ENCODE assay signal across 28 cellular contexts in genomic region chr6:141139461-141139860, GRCh38.
"Had no signal": no experiment of that assay in that cellular context is flagged by ENCODE, and none has a peak within 500 bp of the region (broad histone marks: within the 10 kb centered on the region; RNA-seq: fewer than 3 reads in every experiment).

No MANE protein-coding gene starts in this region.

- H3K4me1 ChIP-seq: colonic mucosa, esophagus muscularis mucosa, esophagus squamous epithelium, gastrocnemius medialis, gastroesophageal sphincter had no signal

- H3K4me3 ChIP-seq: colonic mucosa, coronary artery, dorsolateral prefrontal cortex, esophagus muscularis mucosa, esophagus squamous epithelium, gastrocnemius medialis, gastroesophageal sphincter, heart left ventricle, heart right ventricle had no signal

- DNase-seq: colonic mucosa; cortex of kidney; dermis blood vessel endothelial cell; dorsolateral prefrontal cortex; effector CD4-positive, alpha-beta T cell; effector CD8-positive, alpha-beta T cell; effector memory CD4-positive, alpha-beta T cell; effector memory CD8-positive, alpha-beta T cell; endodermal cell; erythroblast; esophagus squamous epithelium; foreskin fibroblast; foreskin keratinocyte; foreskin melanocyte; gastrocnemius medialis; glutamatergic neuron; head of caudate nucleus; heart left ventricle; heart right ventricle had no signal

- H3K36me3 ChIP-seq: colonic mucosa, esophagus muscularis mucosa, esophagus squamous epithelium, gastrocnemius medialis, gastroesophageal sphincter, heart left ventricle, heart right ventricle had no signal

- FAIRE-seq: colon, endometrium, endothelial cell of umbilical vein, frontal cortex had no signal

- H3K27ac ChIP-seq: colonic mucosa, coronary artery, dorsolateral prefrontal cortex, epithelial cell of prostate, esophagus muscularis mucosa, esophagus squamous epithelium, foreskin keratinocyte, gastrocnemius medialis, gastroesophageal sphincter, heart left ventricle, heart right ventricle had no signal

- H3K9me3 ChIP-seq: colonic mucosa, esophagus muscularis mucosa, esophagus squamous epithelium, gastrocnemius medialis, gastroesophageal sphincter, heart left ventricle, heart right ventricle had no signal

- ATAC-seq: effector memory CD8-positive, alpha-beta T cell; esophagus mucosa; foreskin keratinocyte; gastrocnemius medialis; gastroesophageal sphincter; heart left ventricle; heart right ventricle had no signal

- H3K27me3 ChIP-seq: colonic mucosa, dorsolateral prefrontal cortex, esophagus muscularis mucosa, esophagus squamous epithelium, foreskin keratinocyte, gastrocnemius medialis, gastroesophageal sphincter, heart left ventricle, heart right ventricle had no signal
